In genomic region chr11:28072321-28072720, GRCh38 we compare ENCODE assay signal across 25 cellular contexts. TPM values are rescaled to one million over a fixed set of nuclear protein-coding genes. Genes with fewer than 3 reads are reported as not detected.
DNase-seq lines count a peak whose midpoint lies in the region; FAIRE-seq and TF ChIP-seq lines count a peak whose summit lies in the region.
"Had no signal": no experiment of that assay in that cellular context is flagged by ENCODE, and none has a peak within 500 bp of the region (broad histone marks: within the 10 kb centered on the region; RNA-seq: fewer than 3 reads in every experiment).

No MANE protein-coding gene starts in this region.

- DNase-seq in GM19239 (ENCODE audit: insufficient read length, low spot score) = no peak
- peak; percentile 61 for DNase-seq in NCI-H226
- peak; percentile 42 to 50 for DNase-seq in fibroblast of lung (ENCODE audit: low read depth in 2 of 2)
- DNase-seq in middle frontal gyrus (ENCODE audit: extremely low spot score, low spot score) = no peak
- DNase-seq in activated CD4-positive, alpha-beta memory T cell treated with anti-CD3 and anti-CD28 coated beads, Interleukin-2, amount 10 ng/mL, durations not matched to agents 7 days and 5 days = no peak
- DNase-seq in NCI-H510A (lab: John Stamatoyannopoulos, UW) = no peak
- DNase-seq: activated CD4-positive, alpha-beta memory T cell treated with anti-CD3 and anti-CD28 coated beads for 36 hours; effector CD4-positive, alpha-beta T cell; KG1; mesenchymal stem cell; NCI-H1417; NCI-H2081; NCI-H2227 treated with DMSO at 0.1 percent for 48 hours; Peyer's patch; SIG-M5; stimulated activated naive CD4-positive, alpha-beta T cell treated with Interleukin-2 at 50 U/mL for 16 hours; T-cell; testis had no signal

- H2AFZ ChIP-seq in fibroblast of lung (ENCODE audit: low read length) = no peak overlapping the region

- H3K4me3 Mint-ChIP-seq in activated CD4-positive, alpha-beta memory T cell treated with anti-CD3 and anti-CD28 coated beads, Interleukin-2, amount 10 ng/mL, durations not matched to agents 7 days and 5 days = no peak overlapping the region
- H3K4me3 Mint-ChIP-seq: activated CD4-positive, alpha-beta memory T cell treated with anti-CD3 and anti-CD28 coated beads for 36 hours; activated naive CD4-positive, alpha-beta T cell treated with anti-CD3 and anti-CD28 coated beads, Interleukin-2, amount 50 U/mL, for 24 hours; activated T-helper 17 cell treated with anti-CD3 and anti-CD28 coated beads, Interleukin-2, amount 50 U/mL, for 72 hours; brain; T-cell had no signal

- H3K4me3 ChIP-seq in fibroblast of lung (replicated peaks in 1 of 4; ENCODE audit: control extremely low read depth in 1 of 4, insufficient read depth in 1 of 4, low read depth in 3 of 4, low read length in 4 of 4) (no peak overlapping the region), skeletal muscle satellite cell (ENCODE audit: low read length) (no peak overlapping the region)
- H3K4me3 ChIP-seq: HAP-1, Peyer's patch, prostate gland, testis had no signal

- no peaks in the 10 kb centered on the region for H3K9me3 Mint-ChIP-seq in activated CD4-positive, alpha-beta memory T cell treated with anti-CD3 and anti-CD28 coated beads, Interleukin-2, amount 10 ng/mL, durations not matched to agents 7 days and 5 days
- H3K9me3 Mint-ChIP-seq: activated CD4-positive, alpha-beta memory T cell treated with anti-CD3 and anti-CD28 coated beads for 36 hours; activated naive CD4-positive, alpha-beta T cell treated with anti-CD3 and anti-CD28 coated beads, Interleukin-2, amount 50 U/mL, for 24 hours; activated T-helper 17 cell treated with anti-CD3 and anti-CD28 coated beads, Interleukin-2, amount 50 U/mL, for 72 hours; brain; T-cell had no signal

- no peak overlapping the region for H3K27ac Mint-ChIP-seq in activated CD4-positive, alpha-beta memory T cell treated with anti-CD3 and anti-CD28 coated beads, Interleukin-2, amount 10 ng/mL, durations not matched to agents 7 days and 5 days
- H3K27ac Mint-ChIP-seq: activated CD4-positive, alpha-beta memory T cell treated with anti-CD3 and anti-CD28 coated beads for 36 hours; activated naive CD4-positive, alpha-beta T cell treated with anti-CD3 and anti-CD28 coated beads, Interleukin-2, amount 50 U/mL, for 24 hours; activated T-helper 17 cell treated with anti-CD3 and anti-CD28 coated beads, Interleukin-2, amount 50 U/mL, for 72 hours; T-cell had no signal

- H3K27me3 ChIP-seq in fibroblast of lung (ENCODE audit: control insufficient read depth, insufficient read depth, low read length) (no peaks in the 10 kb centered on the region), skeletal muscle satellite cell (ENCODE audit: control insufficient read depth, insufficient read depth, low read length) (no peaks in the 10 kb centered on the region)
- H3K27me3 ChIP-seq: Peyer's patch, testis had no signal

- H3K4me2 ChIP-seq in fibroblast of lung (ENCODE audit: extremely low read depth, insufficient read depth, low read length) = no peak overlapping the region
- peak overlapping the region; percentile 11 for H3K4me2 ChIP-seq in skeletal muscle satellite cell (ENCODE audit: low read length)

- no peaks in the 10 kb centered on the region for H4K20me1 ChIP-seq in fibroblast of lung (ENCODE audit: control insufficient read depth, extremely low read depth, insufficient read depth, low read length)

- H3K9me3 ChIP-seq in fibroblast of lung (ENCODE audit: control insufficient read depth, insufficient read depth, low read depth, low read length) (no peaks in the 10 kb centered on the region), skeletal muscle satellite cell (replicated peaks; ENCODE audit: low read length) (no peaks in the 10 kb centered on the region)
- H3K9me3 ChIP-seq: HAP-1, Peyer's patch, prostate gland, testis had no signal

- H3K27me3 Mint-ChIP-seq in activated CD4-positive, alpha-beta memory T cell treated with anti-CD3 and anti-CD28 coated beads, Interleukin-2, amount 10 ng/mL, durations not matched to agents 7 days and 5 days = no peaks in the 10 kb centered on the region
- H3K27me3 Mint-ChIP-seq: activated CD4-positive, alpha-beta memory T cell treated with anti-CD3 and anti-CD28 coated beads for 36 hours; activated naive CD4-positive, alpha-beta T cell treated with anti-CD3 and anti-CD28 coated beads, Interleukin-2, amount 50 U/mL, for 24 hours; activated T-helper 17 cell treated with anti-CD3 and anti-CD28 coated beads, Interleukin-2, amount 50 U/mL, for 72 hours; brain; T-cell had no signal

- no peaks in the 10 kb centered on the region for H3K4me1 Mint-ChIP-seq in activated CD4-positive, alpha-beta memory T cell treated with anti-CD3 and anti-CD28 coated beads, Interleukin-2, amount 10 ng/mL, durations not matched to agents 7 days and 5 days
- H3K4me1 Mint-ChIP-seq: activated naive CD4-positive, alpha-beta T cell treated with anti-CD3 and anti-CD28 coated beads, Interleukin-2, amount 50 U/mL, for 24 hours; activated T-helper 17 cell treated with anti-CD3 and anti-CD28 coated beads, Interleukin-2, amount 50 U/mL, for 72 hours; brain had no signal

- peak; percentile 42 for FAIRE-seq in GM19239 (lab: Jason Lieb, UNC)
- FAIRE-seq: frontal cortex had no signal

- peaks cover 39% of the 10 kb centered on the region for H3K36me3 Mint-ChIP-seq in activated CD4-positive, alpha-beta memory T cell treated with anti-CD3 and anti-CD28 coated beads, Interleukin-2, amount 10 ng/mL, durations not matched to agents 7 days and 5 days (ENCODE audit: low read depth)
- H3K36me3 Mint-ChIP-seq: activated naive CD4-positive, alpha-beta T cell treated with anti-CD3 and anti-CD28 coated beads, Interleukin-2, amount 50 U/mL, for 24 hours; brain; T-cell had no signal

- no peak for TF ChIP-seq CTCF in fibroblast of lung (conservative IDR thresholded peaks at IDR 0.05 in 1 of 2, IDR thresholded peaks at IDR 0.05 in 1 of 2; ENCODE audit: low read depth in 1 of 2, low read length in 2 of 2)

- no peak overlapping the region for H3K9ac ChIP-seq in fibroblast of lung (ENCODE audit: insufficient read depth, low read length)
- H3K9ac ChIP-seq in skeletal muscle satellite cell (ENCODE audit: low read depth, low read length) = no peak overlapping the region

- no peak overlapping the region for H3K27ac ChIP-seq in fibroblast of lung (ENCODE audit: insufficient read depth, low read length)
- H3K27ac ChIP-seq: Peyer's patch, prostate gland, testis had no signal

- peaks cover 3% of the 10 kb centered on the region for H3K4me1 ChIP-seq in fibroblast of lung (ENCODE audit: control insufficient read depth, extremely low read depth, insufficient read depth, low read length)
- H3K4me1 ChIP-seq in skeletal muscle satellite cell (ENCODE audit: control insufficient read depth, insufficient read depth, low read length) = peaks cover 7% of the 10 kb centered on the region
- H3K4me1 ChIP-seq: HAP-1, Peyer's patch, prostate gland, testis had no signal

- no peaks in the 10 kb centered on the region for H3K79me2 ChIP-seq in fibroblast of lung (ENCODE audit: control insufficient read depth, insufficient read depth, low read length)

- POLR2A ChIA-PET in activated CD4-positive, alpha-beta memory T cell treated with anti-CD3 and anti-CD28 coated beads, Interleukin-2, amount 10 ng/mL, durations not matched to agents 7 days and 5 days (lab: Charles Lee) = no interaction called here

- CTCF ChIA-PET in activated CD4-positive, alpha-beta memory T cell treated with anti-CD3 and anti-CD28 coated beads, Interleukin-2, amount 10 ng/mL, durations not matched to agents 7 days and 5 days (lab: Charles Lee) = interaction anchor here (0.7 kb wide), 1 partner anchor 421 kb away, joined by 3 read pairs; no protein-coding TSS in a partner anchor

- no peaks in the 10 kb centered on the region for H3K36me3 ChIP-seq in fibroblast of lung (ENCODE audit: control insufficient read depth, insufficient read depth, low read length)
- peaks cover 10% of the 10 kb centered on the region for H3K36me3 ChIP-seq in skeletal muscle satellite cell (ENCODE audit: insufficient read depth, low read length)
- H3K36me3 ChIP-seq: Peyer's patch, prostate gland had no signal

RNA-seq across cellular contexts. Expression of gene KIF18A, which starts 35.6 kb away (rescaled TPM):
- total RNA-seq in fibroblast of lung = 4.9 and 12.6 TPM in 2 replicates
- polyA plus RNA-seq in fibroblast of lung = 5.8 and 14.2 TPM in 2 replicates
- 3.8 and 7.9 TPM in 2 replicates for polyA plus RNA-seq in fibroblast of lung (2012)
- polyA minus RNA-seq in fibroblast of lung (ENCODE audit: low replicate concordance) = 4.2 TPM in 1 of 2 replicates, not detected in the other
- 10.6 and 12.2 TPM in 2 replicates for total RNA-seq in skeletal muscle satellite cell (2012; rRNA removed)
- 10 to 100 TPM; 26.0 to 26.7 TPM for total RNA-seq in activated CD4-positive, alpha-beta memory T cell treated with anti-CD3 and anti-CD28 coated beads, Interleukin-2, amount 10 ng/mL, durations not matched to agents 7 days and 5 days

RNA-seq across cellular contexts. Expression of gene METTL15, which starts 35.9 kb away (rescaled TPM):
- total RNA-seq in fibroblast of lung = 20.5 and 28.4 TPM in 2 replicates
- polyA plus RNA-seq in fibroblast of lung = 8.8 and 9.9 TPM in 2 replicates
- polyA plus RNA-seq in fibroblast of lung (2012) = 5.3 and 7.3 TPM in 2 replicates
- polyA minus RNA-seq in fibroblast of lung (ENCODE audit: low replicate concordance) = 3.2 and 4.5 TPM in 2 replicates
- total RNA-seq in skeletal muscle satellite cell (2012; rRNA removed) = 11.7 and 15.1 TPM in 2 replicates
- 10 to 100 TPM; 12.3 to 12.4 TPM for total RNA-seq in activated CD4-positive, alpha-beta memory T cell treated with anti-CD3 and anti-CD28 coated beads, Interleukin-2, amount 10 ng/mL, durations not matched to agents 7 days and 5 days

Comparison
In these comparisons a context has a peak if more than half of its experiments do, and no peak if none do; other contexts are left out.
1. DNase-seq: peak in NCI-H226 (single experiment) and fibroblast of lung (2 of 2); none in GM19239 (single experiment), middle frontal gyrus (single experiment), activated CD4-positive, alpha-beta memory T cell treated with anti-CD3 and anti-CD28 coated beads, Interleukin-2, amount 10 ng/mL, durations not matched to agents 7 days and 5 days (single experiment) and NCI-H510A (single experiment).